ENCODE assay signal across 1 cellular context in the genomic region with DNA sequence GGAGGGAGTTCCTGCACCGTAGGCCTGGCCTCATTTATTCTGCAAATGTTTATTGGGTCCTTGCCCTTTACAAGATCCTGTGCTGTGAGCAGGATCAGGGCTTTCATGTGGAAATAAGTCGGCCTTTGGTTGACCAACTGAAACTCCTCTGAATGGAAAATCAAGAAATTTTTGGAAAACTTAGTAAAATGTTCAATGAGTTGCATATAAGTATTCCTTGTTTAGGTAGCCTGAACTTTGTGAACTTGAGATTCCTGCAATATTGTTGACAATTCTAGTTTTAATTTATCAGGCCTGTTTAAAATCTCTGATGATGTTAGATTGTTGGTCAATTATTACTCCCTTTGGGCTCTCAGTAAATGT.
TF ChIP-seq lines count a peak whose summit lies in the region.

No MANE protein-coding gene starts in this region.

TF ChIP-seq in GM12878, 131 proteins besides CTCF, POLR2A, EP300 and RAD21:
- TF ChIP-seq TBL1XR1 (IDR thresholded peaks at IDR 0.05; ENCODE audit: low read depth, low read length) (no peak), HCFC1 (IDR thresholded peaks at IDR 0.05; ENCODE audit: low read length) (no peak), BMI1 (IDR thresholded peaks at IDR 0.05; ENCODE audit: borderline replicate concordance) (no peak), SRF (IDR thresholded peaks at IDR 0.05; ENCODE audit: low read depth in 2 of 2, low read length in 2 of 2) (no peak), MTA2 (IDR thresholded peaks at IDR 0.05; ENCODE audit: low read depth) (no peak), CEBPB (IDR thresholded peaks at IDR 0.05; ENCODE audit: borderline replicate concordance in 1 of 2, low read depth in 2 of 2, low read length in 2 of 2) (no peak), CHD4 (IDR thresholded peaks at IDR 0.05) (no peak), JUNB (IDR thresholded peaks at IDR 0.05) (no peak), SMAD5 (IDR thresholded peaks at IDR 0.05; ENCODE audit: low read depth) (no peak), ATF7 (IDR thresholded peaks at IDR 0.05; ENCODE audit: low read depth) (no peak), STAT3 (IDR thresholded peaks at IDR 0.05; ENCODE audit: low read depth, low read length) (no peak), POU2F2 (IDR thresholded peaks at IDR 0.05; ENCODE audit: borderline replicate concordance, low read depth, low read length) (no peak)
- TF ChIP-seq, protein P1, sequence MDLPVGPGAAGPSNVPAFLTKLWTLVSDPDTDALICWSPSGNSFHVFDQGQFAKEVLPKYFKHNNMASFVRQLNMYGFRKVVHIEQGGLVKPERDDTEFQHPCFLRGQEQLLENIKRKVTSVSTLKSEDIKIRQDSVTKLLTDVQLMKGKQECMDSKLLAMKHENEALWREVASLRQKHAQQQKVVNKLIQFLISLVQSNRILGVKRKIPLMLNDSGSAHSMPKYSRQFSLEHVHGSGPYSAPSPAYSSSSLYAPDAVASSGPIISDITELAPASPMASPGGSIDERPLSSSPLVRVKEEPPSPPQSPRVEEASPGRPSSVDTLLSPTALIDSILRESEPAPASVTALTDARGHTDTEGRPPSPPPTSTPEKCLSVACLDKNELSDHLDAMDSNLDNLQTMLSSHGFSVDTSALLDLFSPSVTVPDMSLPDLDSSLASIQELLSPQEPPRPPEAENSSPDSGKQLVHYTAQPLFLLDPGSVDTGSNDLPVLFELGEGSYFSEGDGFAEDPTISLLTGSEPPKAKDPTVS (IDR thresholded peaks at IDR 0.05; ENCODE audit: low read depth, low read length), result no peak
- TF ChIP-seq, protein P2, sequence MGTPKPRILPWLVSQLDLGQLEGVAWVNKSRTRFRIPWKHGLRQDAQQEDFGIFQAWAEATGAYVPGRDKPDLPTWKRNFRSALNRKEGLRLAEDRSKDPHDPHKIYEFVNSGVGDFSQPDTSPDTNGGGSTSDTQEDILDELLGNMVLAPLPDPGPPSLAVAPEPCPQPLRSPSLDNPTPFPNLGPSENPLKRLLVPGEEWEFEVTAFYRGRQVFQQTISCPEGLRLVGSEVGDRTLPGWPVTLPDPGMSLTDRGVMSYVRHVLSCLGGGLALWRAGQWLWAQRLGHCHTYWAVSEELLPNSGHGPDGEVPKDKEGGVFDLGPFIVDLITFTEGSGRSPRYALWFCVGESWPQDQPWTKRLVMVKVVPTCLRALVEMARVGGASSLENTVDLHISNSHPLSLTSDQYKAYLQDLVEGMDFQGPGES (IDR thresholded peaks at IDR 0.05), result no peak
- TF ChIP-seq, protein P3, sequence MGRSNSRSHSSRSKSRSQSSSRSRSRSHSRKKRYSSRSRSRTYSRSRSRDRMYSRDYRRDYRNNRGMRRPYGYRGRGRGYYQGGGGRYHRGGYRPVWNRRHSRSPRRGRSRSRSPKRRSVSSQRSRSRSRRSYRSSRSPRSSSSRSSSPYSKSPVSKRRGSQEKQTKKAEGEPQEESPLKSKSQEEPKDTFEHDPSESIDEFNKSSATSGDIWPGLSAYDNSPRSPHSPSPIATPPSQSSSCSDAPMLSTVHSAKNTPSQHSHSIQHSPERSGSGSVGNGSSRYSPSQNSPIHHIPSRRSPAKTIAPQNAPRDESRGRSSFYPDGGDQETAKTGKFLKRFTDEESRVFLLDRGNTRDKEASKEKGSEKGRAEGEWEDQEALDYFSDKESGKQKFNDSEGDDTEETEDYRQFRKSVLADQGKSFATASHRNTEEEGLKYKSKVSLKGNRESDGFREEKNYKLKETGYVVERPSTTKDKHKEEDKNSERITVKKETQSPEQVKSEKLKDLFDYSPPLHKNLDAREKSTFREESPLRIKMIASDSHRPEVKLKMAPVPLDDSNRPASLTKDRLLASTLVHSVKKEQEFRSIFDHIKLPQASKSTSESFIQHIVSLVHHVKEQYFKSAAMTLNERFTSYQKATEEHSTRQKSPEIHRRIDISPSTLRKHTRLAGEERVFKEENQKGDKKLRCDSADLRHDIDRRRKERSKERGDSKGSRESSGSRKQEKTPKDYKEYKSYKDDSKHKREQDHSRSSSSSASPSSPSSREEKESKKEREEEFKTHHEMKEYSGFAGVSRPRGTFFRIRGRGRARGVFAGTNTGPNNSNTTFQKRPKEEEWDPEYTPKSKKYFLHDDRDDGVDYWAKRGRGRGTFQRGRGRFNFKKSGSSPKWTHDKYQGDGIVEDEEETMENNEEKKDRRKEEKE (IDR thresholded peaks at IDR 0.05), result no peak
